In genomic region chr19:13952154-13953020, GRCh38 we compare ENCODE assay signal across 8 cellular contexts. TPM values are rescaled to one million over a fixed set of nuclear protein-coding genes. Genes with fewer than 3 reads are reported as not detected.
DNase-seq lines count a peak whose midpoint lies in the region; ATAC-seq and TF ChIP-seq lines count a peak whose summit lies in the region.

Gene DCAF15 (plus strand): TSS chr19:13952509. CDS start chr19:13952513, 4 bp downstream.

- H3K9ac ChIP-seq in Karpas-422 (ENCODE audit: low read length), result peak within 1 kb of the TSS; percentile 99

- WGBS in esophagus muscularis mucosa, result 1% methylated on average over 28 of the region's 68 CpGs

- H3K4me2 ChIP-seq in Karpas-422 (ENCODE audit: low read depth, low read length, poor library complexity, severe bottlenecking), result peak within 1 kb of the TSS; percentile 99

- H4K20me1 ChIP-seq in Karpas-422 (ENCODE audit: insufficient read depth, low read depth, low read length), result peaks cover 6% of the 10 kb centered on the region

- H3K4me1 ChIP-seq in Karpas-422 (ENCODE audit: low read length) (peaks cover 16% of the 10 kb centered on the region), esophagus muscularis mucosa (peaks cover 11 to 24% (median 23%) of the 10 kb centered on the region in 4 donors), muscle layer of duodenum (ENCODE audit: control insufficient read depth in 1 of 2, insufficient read depth in 2 of 2, low read length in 2 of 2) (peaks cover 7 to 15% of the 10 kb centered on the region in 2 donors)

- H3K79me2 ChIP-seq in Karpas-422 (ENCODE audit: low read length), result peaks cover 21% of the 10 kb centered on the region

- H2AFZ ChIP-seq in Karpas-422 (ENCODE audit: low read length), result peak within 1 kb of the TSS; percentile 93

- peak; percentile 99 for DNase-seq in DMS79 treated with DMSO at 0.1 percent for 48 hours (lab: John Stamatoyannopoulos, UW)
- DNase-seq in Karpas-422, result peak; percentile 100
- peak; percentile 99 for DNase-seq in RKO (ENCODE audit: low spot score)
- DNase-seq in activated T-helper 1 cell treated with Interleukin-2 at 50 U/mL for 16 hours (ENCODE audit: low read depth), result peak; percentile 97
- DNase-seq in esophagus muscularis mucosa (ENCODE audit: extremely low spot score), result peak; percentile 100
- peak; percentile 98 to 99 for DNase-seq in stimulated activated CD8-positive, alpha-beta memory T cell treated with anti-CD3 and anti-CD28 coated beads, Interleukin-7, amount 100 ng/mL, for 4 hours (ENCODE audit: low read depth in 2 of 2)

- ATAC-seq in GM21825 (IDR thresholded peaks at IDR 0.05; ENCODE audit: unreplicated experiment), result peak; percentile 95

- no peaks in the 10 kb centered on the region for H3K9me2 ChIP-seq in Karpas-422 (replicated peaks; ENCODE audit: insufficient read depth, low read length)

- H3K27me3 ChIP-seq in Karpas-422 (ENCODE audit: low read length) (no peaks in the 10 kb centered on the region), esophagus muscularis mucosa (no peaks in the 10 kb centered on the region), muscle layer of duodenum (ENCODE audit: low read depth, low read length) (no peaks in the 10 kb centered on the region)

- H3K4me3 ChIP-seq in Karpas-422 (ENCODE audit: low read length), result peak within 1 kb of the TSS; percentile 100
- H3K4me3 ChIP-seq in esophagus muscularis mucosa, result peak within 1 kb of the TSS; percentile 82 to 94 (median 94)
- H3K4me3 ChIP-seq in muscle layer of duodenum (ENCODE audit: low read depth in 1 of 2, low read length in 2 of 2), result peak within 1 kb of the TSS; percentile 75 to 76

- peak; percentile 16 for TF ChIP-seq POLR2A in esophagus muscularis mucosa (IDR thresholded peaks at IDR 0.05; ENCODE audit: low read depth)

- intact Hi-C loops in esophagus muscularis mucosa (cut with DNase I), result loop anchor here (5.0 kb wide), 1 partner anchor 50 kb away; no protein-coding TSS in a partner anchor

- TF ChIP-seq CTCF in esophagus muscularis mucosa (IDR thresholded peaks at IDR 0.05), result no peak

- H3K9me3 ChIP-seq in Karpas-422 (ENCODE audit: low read length), result no peaks in the 10 kb centered on the region
- no peaks in the 10 kb centered on the region for H3K9me3 ChIP-seq in esophagus muscularis mucosa
- H3K9me3 ChIP-seq in muscle layer of duodenum (ENCODE audit: control insufficient read depth in 1 of 2, low read length in 2 of 2), result no peaks in the 10 kb centered on the region

- H3K27ac ChIP-seq in Karpas-422 (ENCODE audit: low read length) (peak within 1 kb of the TSS; percentile 55), esophagus muscularis mucosa (replicated peaks in 1 of 4) (peak within 1 kb of the TSS; percentile 83 to 90 (median 87)), muscle layer of duodenum (ENCODE audit: low read length) (peak within 1 kb of the TSS; percentile 45)

- H3K36me3 ChIP-seq in Karpas-422 (ENCODE audit: insufficient read depth, low read length) (peaks cover 10% of the 10 kb centered on the region; the same call in 1 of the 2 replicates), esophagus muscularis mucosa (peaks cover 14 to 33% (median 32%) of the 10 kb centered on the region in 4 donors), muscle layer of duodenum (ENCODE audit: control insufficient read depth in 1 of 2, insufficient read depth in 2 of 2, low read length in 2 of 2) (peaks cover 11 to 29% of the 10 kb centered on the region in 2 donors)

- no peak for TF ChIP-seq EP300 in esophagus muscularis mucosa (IDR thresholded peaks at IDR 0.05)

RNA-seq across cellular contexts. Expression of gene DCAF15, which starts in this region (rescaled TPM):
- 15.1 and 41.4 TPM in 2 replicates for total RNA-seq in Karpas-422 (2014; rRNA removed; shearing (Covaris generic); ENCODE audit: low replicate concordance)
- 10 to 100 TPM in 3 of 4 donors, 1 to 10 TPM in 1; 9.8 to 23.9 (median 13.4) TPM for total RNA-seq in esophagus muscularis mucosa

Comparison
In these comparisons a context has a peak if more than half of its experiments do, and no peak if none do; other contexts are left out.
1. Peak in every context shown above with its lines: DNase-seq, ATAC-seq, H3K4me3 ChIP-seq and H3K27ac ChIP-seq.